In the genomic region with DNA sequence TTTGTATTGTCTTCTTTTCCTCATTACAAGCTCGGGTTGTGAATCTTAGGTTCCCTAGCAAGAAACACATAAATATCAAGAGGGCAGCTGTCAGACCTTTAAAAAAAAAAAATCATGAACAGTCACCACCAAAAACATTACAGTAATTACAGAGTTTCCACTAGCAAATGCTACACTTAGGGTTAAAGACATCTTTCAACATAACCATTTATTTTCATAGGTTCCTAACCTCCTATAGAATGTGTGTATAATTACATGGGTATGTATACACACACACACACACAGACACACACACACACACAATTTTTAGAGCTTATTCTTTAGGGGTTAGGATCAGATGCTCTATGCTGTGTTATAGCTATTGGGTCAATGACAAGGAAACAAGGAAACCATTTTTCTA, we compare ENCODE assay signal across 22 cellular contexts. TPM values are rescaled to one million over a fixed set of nuclear protein-coding genes. Genes with fewer than 3 reads are reported as not detected.
DNase-seq lines count a peak whose midpoint lies in the region; ATAC-seq and TF ChIP-seq lines count a peak whose summit lies in the region.
"Had no signal": no experiment of that assay in that cellular context is flagged by ENCODE, and none has a peak within 500 bp of the region (broad histone marks: within the 10 kb centered on the region; RNA-seq: fewer than 3 reads in every experiment).

No MANE protein-coding gene starts in this region.

- no peak for TF ChIP-seq EP300 in transverse colon (IDR thresholded peaks at IDR 0.05; ENCODE audit: low read depth)

- WGBS in transverse colon (ENCODE audit: low coverage in 1 of 2), 2 donors = 11 to 37% methylated on average over 1 of the region's 1 CpG
- WGBS in psoas muscle, 3 donors = 50 to 75% (median 62%) methylated on average over 1 of the region's 1 CpG

- no peaks in the 10 kb centered on the region for H3K27me3 ChIP-seq in colonic mucosa
- no peaks in the 10 kb centered on the region for H3K27me3 ChIP-seq in muscle layer of colon (ENCODE audit: control insufficient read depth in 1 of 2, insufficient read depth in 2 of 2, low read length in 2 of 2)
- no peaks in the 10 kb centered on the region for H3K27me3 ChIP-seq in transverse colon
- H3K27me3 ChIP-seq in psoas muscle (ENCODE audit: insufficient read depth in 3 of 3, low read length in 2 of 3) = no peaks in the 10 kb centered on the region

- no peaks in the 10 kb centered on the region for H3K4me1 Mint-ChIP-seq in activated T-helper 17 cell treated with anti-CD3 and anti-CD28 coated beads, Interleukin-2, amount 50 U/mL, for 72 hours
- H3K4me1 Mint-ChIP-seq in activated CD8-positive, alpha-beta T cell treated with anti-CD3 and anti-CD28 coated beads for 36 hours (ENCODE audit: low read depth) = no peaks in the 10 kb centered on the region
- H3K4me1 Mint-ChIP-seq: IgD-negative memory B cell had no signal

- no peaks in the 10 kb centered on the region for H3K9me3 Mint-ChIP-seq in activated T-helper 17 cell treated with anti-CD3 and anti-CD28 coated beads, Interleukin-2, amount 50 U/mL, for 72 hours
- no peaks in the 10 kb centered on the region for H3K9me3 Mint-ChIP-seq in activated CD8-positive, alpha-beta T cell treated with anti-CD3 and anti-CD28 coated beads for 36 hours
- H3K9me3 Mint-ChIP-seq: HFFc6, IgD-negative memory B cell had no signal

- intact Hi-C loops in colonic mucosa (cut with DNase I) = no loop called here
- intact Hi-C loops in transverse colon (cut with DNase I; ENCODE audit: low total_unique reads) = no loop called here
- intact Hi-C loops in activated CD8-positive, alpha-beta T cell treated with anti-CD3 and anti-CD28 coated beads for 36 hours (cut with micrococcal nuclease) = no loop called here
- intact Hi-C loops in psoas muscle (cut with DNase I) = no loop called here

- H3K4me3 ChIP-seq in colonic mucosa (no peak overlapping the region), muscle layer of colon (ENCODE audit: low read depth in 1 of 2, low read length in 2 of 2) (no peak overlapping the region), transverse colon (no peak overlapping the region), psoas muscle (no peak overlapping the region)
- H3K4me3 ChIP-seq: SJSA1 had no signal

- no peaks in the 10 kb centered on the region for H3K27me3 Mint-ChIP-seq in activated T-helper 17 cell treated with anti-CD3 and anti-CD28 coated beads, Interleukin-2, amount 50 U/mL, for 72 hours
- H3K27me3 Mint-ChIP-seq in activated CD8-positive, alpha-beta T cell treated with anti-CD3 and anti-CD28 coated beads for 36 hours = no peaks in the 10 kb centered on the region
- H3K27me3 Mint-ChIP-seq: IgD-negative memory B cell had no signal

- no peak overlapping the region for H3K4me3 Mint-ChIP-seq in activated T-helper 17 cell treated with anti-CD3 and anti-CD28 coated beads, Interleukin-2, amount 50 U/mL, for 72 hours
- no peak overlapping the region for H3K4me3 Mint-ChIP-seq in activated CD8-positive, alpha-beta T cell treated with anti-CD3 and anti-CD28 coated beads for 36 hours
- H3K4me3 Mint-ChIP-seq: HFFc6, IgD-negative memory B cell had no signal

- in situ Hi-C loops in transverse colon (cut with MboI; ENCODE audit: low pct_ligation_motif_present in 1 of 4, low pct_unique_long_range_greater_than_20kb in 1 of 4, low sequenced_read_pairs in 3 of 4) = no loop called here

- no peak overlapping the region for H3K27ac Mint-ChIP-seq in activated T-helper 17 cell treated with anti-CD3 and anti-CD28 coated beads, Interleukin-2, amount 50 U/mL, for 72 hours
- no peak overlapping the region for H3K27ac Mint-ChIP-seq in activated CD8-positive, alpha-beta T cell treated with anti-CD3 and anti-CD28 coated beads for 36 hours
- H3K27ac Mint-ChIP-seq: HFFc6, IgD-negative memory B cell had no signal

- no peaks in the 10 kb centered on the region for H3K36me3 Mint-ChIP-seq in activated T-helper 17 cell treated with anti-CD3 and anti-CD28 coated beads, Interleukin-2, amount 50 U/mL, for 72 hours (ENCODE audit: low read depth)
- no peaks in the 10 kb centered on the region for H3K36me3 Mint-ChIP-seq in activated CD8-positive, alpha-beta T cell treated with anti-CD3 and anti-CD28 coated beads for 36 hours (ENCODE audit: low read depth)
- H3K36me3 Mint-ChIP-seq: IgD-negative memory B cell had no signal

- H3K9ac ChIP-seq in colonic mucosa (ENCODE audit: low read depth in 2 of 2, low read length in 2 of 2) (peak overlapping the region in 1 of 2 donors; percentile 21), muscle layer of colon (ENCODE audit: low read length) (no peak overlapping the region)
- H3K9ac ChIP-seq: KMS-11 had no signal

- H3K36me3 ChIP-seq in colonic mucosa (no peaks in the 10 kb centered on the region), muscle layer of colon (ENCODE audit: insufficient read depth, low read length) (no peaks in the 10 kb centered on the region), transverse colon (no peaks in the 10 kb centered on the region), psoas muscle (ENCODE audit: insufficient read depth in 1 of 2, low read depth in 1 of 2) (no peaks in the 10 kb centered on the region)
- H3K36me3 ChIP-seq: SJSA1 had no signal

- peaks cover 5% of the 10 kb centered on the region for H3K4me1 ChIP-seq in colonic mucosa
- H3K4me1 ChIP-seq in muscle layer of colon (ENCODE audit: insufficient read depth, low read length) = peaks cover 62% of the 10 kb centered on the region
- peaks cover 37 to 86% (median 54%) of the 10 kb centered on the region in 4 donors for H3K4me1 ChIP-seq in transverse colon
- peaks cover 6% of the 10 kb centered on the region for H3K4me1 ChIP-seq in psoas muscle
- H3K4me1 ChIP-seq: SJSA1 had no signal

- no peak for TF ChIP-seq POLR2A in transverse colon (IDR thresholded peaks at IDR 0.05)

- H3K9me3 ChIP-seq in colonic mucosa = no peaks in the 10 kb centered on the region
- no peaks in the 10 kb centered on the region for H3K9me3 ChIP-seq in muscle layer of colon (ENCODE audit: low read length)
- no peaks in the 10 kb centered on the region for H3K9me3 ChIP-seq in transverse colon
- no peaks in the 10 kb centered on the region for H3K9me3 ChIP-seq in psoas muscle
- H3K9me3 ChIP-seq: SJSA1 had no signal

- H3K27ac ChIP-seq in colonic mucosa (peak overlapping the region; percentile 86), muscle layer of colon (ENCODE audit: low read depth, low read length) (peak overlapping the region; percentile 21), transverse colon (peak overlapping the region; percentile 81 to 88 (median 84)), psoas muscle (no peak overlapping the region)
- H3K27ac ChIP-seq: KMS-11, SJSA1 had no signal

- POLR2A ChIA-PET in activated CD8-positive, alpha-beta T cell treated with anti-CD3 and anti-CD28 coated beads for 36 hours (lab: Charles Lee) = no interaction called here

- no peak for TF ChIP-seq CTCF in colonic mucosa (IDR thresholded peaks at IDR 0.05)
- no peak for TF ChIP-seq CTCF in transverse colon (IDR thresholded peaks at IDR 0.05)
- no peak for TF ChIP-seq CTCF in activated CD8-positive, alpha-beta T cell treated with anti-CD3 and anti-CD28 coated beads for 36 hours (IDR thresholded peaks at IDR 0.05)
- no peak for TF ChIP-seq CTCF in psoas muscle (IDR thresholded peaks at IDR 0.05)

- DNase-seq in NCI-H2227 (lab: John Stamatoyannopoulos, UW; ENCODE audit: unreplicated experiment) (peak; percentile 34), colonic mucosa (no peak), transverse colon (no peak), psoas muscle (no peak), HUDEP-2 (lab: John Stamatoyannopoulos, UW; ENCODE audit: unreplicated experiment in 76 of 76) (no peak)
- no peak for DNase-seq in activated CD8-positive, alpha-beta T cell treated with anti-CD3 and anti-CD28 coated beads for 36 hours
- DNase-seq: Calu3, DMS79 treated with DMSO at 0.1 percent for 48 hours, GF-D8, HFFc6, MM.1S, NCI-H1694, NCI-H2029 treated with DMSO at 0.1 percent for 48 hours, NCI-H226, NCI-H510A, Right ventricle myocardium superior, RPMI8226 had no signal

- ATAC-seq in activated T-helper 17 cell treated with anti-CD3 and anti-CD28 coated beads, Interleukin-2, amount 50 U/mL, for 72 hours (replicated peaks) = no peak
- no peak for ATAC-seq in activated CD8-positive, alpha-beta T cell treated with anti-CD3 and anti-CD28 coated beads for 36 hours
- no peak for ATAC-seq in psoas muscle

- CTCF ChIA-PET in activated CD8-positive, alpha-beta T cell treated with anti-CD3 and anti-CD28 coated beads for 36 hours (lab: Charles Lee) = interaction anchor here (0.9 to 1.4 kb wide), 3 partner anchors 22 to 387 kb away, joined by 3 read pairs; no protein-coding TSS in a partner anchor

RNA-seq across cellular contexts. Expression of a gene that starts 50.1 kb away (rescaled TPM):
- total RNA-seq in colonic mucosa (10 to 100 TPM; 66.7 to 89.9 TPM), transverse colon (100 to 1,000 TPM in 3 of 4 donors, 10 to 100 TPM in 1; 76.7 to 231 (median 117) TPM), psoas muscle (1 to 10 TPM; 3.1 to 7.6 (median 4.3) TPM)
- under 1 TPM in 1 of 2 donors, not detected in 1; 0.50 TPM for total RNA-seq in activated T-helper 17 cell treated with anti-CD3 and anti-CD28 coated beads, Interleukin-2, amount 50 U/mL, for 72 hours
- total RNA-seq in activated CD8-positive, alpha-beta T cell treated with anti-CD3 and anti-CD28 coated beads for 36 hours = not detected
- polyA plus RNA-seq in psoas muscle = 1 to 10 TPM; 1.1 to 1.5 (median 1.5) TPM

Comparison
In these comparisons a context has a peak if more than half of its experiments do, and no peak if none do; other contexts are left out.
1. RNA of a gene that starts 50.1 kb away (total RNA-seq): 76.7 to 231 TPM in transverse colon and 66.7 to 89.9 TPM in colonic mucosa; 3.1 to 7.6 TPM in psoas muscle, 0.50 TPM in activated T-helper 17 cell treated with anti-CD3 and anti-CD28 coated beads, Interleukin-2, amount 50 U/mL, for 72 hours and not detected in activated CD8-positive, alpha-beta T cell treated with anti-CD3 and anti-CD28 coated beads for 36 hours; every median in the first group is over 4 times any median in the second.